In the genomic region with DNA sequence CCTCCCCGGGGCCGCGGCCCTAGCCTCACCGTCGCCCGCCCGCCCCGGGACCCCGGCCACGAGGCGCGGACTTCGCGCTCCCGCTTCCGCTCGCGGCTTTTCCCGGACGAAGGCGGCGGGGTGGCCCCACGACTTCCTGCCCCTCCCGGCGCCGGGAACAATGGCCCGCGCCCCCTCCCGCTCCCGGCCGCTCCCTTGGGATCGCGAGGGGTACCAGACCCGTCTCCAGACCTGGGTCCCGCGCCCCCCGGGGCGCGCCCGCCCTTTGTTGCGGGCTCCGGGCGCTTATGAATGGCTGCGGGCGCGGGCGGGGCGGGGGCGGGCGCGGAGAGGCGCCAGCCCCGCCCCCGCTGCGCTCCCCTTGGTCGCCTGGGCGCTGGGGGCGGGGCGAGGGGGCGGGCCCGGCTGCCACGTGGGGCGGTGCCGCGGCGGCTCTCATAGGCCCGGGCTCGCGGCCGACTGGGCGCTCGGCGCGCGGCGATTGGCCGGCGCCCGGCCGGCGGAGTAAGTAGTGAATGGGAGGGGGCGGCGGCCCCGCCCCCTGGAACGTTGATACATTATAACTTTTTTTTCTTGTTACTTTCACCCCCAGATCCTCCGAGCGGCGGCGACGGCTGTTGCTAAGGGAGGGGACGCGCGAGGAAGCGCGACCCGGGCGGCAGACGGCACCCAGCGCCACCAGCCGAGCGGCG, we compare ENCODE assay signal across 8 cellular contexts. TPM values are rescaled to one million over a fixed set of nuclear protein-coding genes. Genes with fewer than 3 reads are reported as not detected.
A peak's percentile ranks its signal among the peaks of the same experiment; 100 is the strongest.
DNase-seq lines count a peak whose midpoint lies in the region; ATAC-seq lines count a peak whose summit lies in the region.

No MANE protein-coding gene starts in this region.

- peaks cover 9% of the 10 kb centered on the region for H3K4me1 Mint-ChIP-seq in activated T-helper 2 cell treated with anti-CD3 and anti-CD28 coated beads, Interferon-gamma antibody, Interleukin-2, Interleukin-4, amounts not matched to agents 10 μg/mL and 5 μg/mL and 100 μg/mL, durations not matched to agents 14 hours and 24 hours and 36 hours (ENCODE audit: low read depth)
- peaks cover 4 to 12% of the 10 kb centered on the region in 2 donors for H3K4me1 Mint-ChIP-seq in natural killer cell treated with Interleukin-12 subunit alpha and Interleukin-12 subunit beta and Interleukin-15 and Interleukin-18, amount 100 ng/mL, for 72 hours (ENCODE audit: low read depth in 2 of 2)

- H3K27me3 Mint-ChIP-seq in activated T-helper 2 cell treated with anti-CD3 and anti-CD28 coated beads, Interferon-gamma antibody, Interleukin-2, Interleukin-4, amounts not matched to agents 10 μg/mL and 5 μg/mL and 100 μg/mL, durations not matched to agents 14 hours and 24 hours and 36 hours (ENCODE audit: low read depth) = no peaks in the 10 kb centered on the region
- H3K27me3 Mint-ChIP-seq in natural killer cell treated with Interleukin-12 subunit alpha and Interleukin-12 subunit beta and Interleukin-15 and Interleukin-18, amount 100 ng/mL, for 72 hours = no peaks in the 10 kb centered on the region

- no peaks in the 10 kb centered on the region for H3K9me3 Mint-ChIP-seq in activated T-helper 2 cell treated with anti-CD3 and anti-CD28 coated beads, Interferon-gamma antibody, Interleukin-2, Interleukin-4, amounts not matched to agents 10 μg/mL and 5 μg/mL and 100 μg/mL, durations not matched to agents 14 hours and 24 hours and 36 hours
- no peaks in the 10 kb centered on the region for H3K9me3 Mint-ChIP-seq in natural killer cell treated with Interleukin-12 subunit alpha and Interleukin-12 subunit beta and Interleukin-15 and Interleukin-18, amount 100 ng/mL, for 72 hours

- peak; percentile 30 for ATAC-seq in GM21825 (IDR thresholded peaks at IDR 0.05; ENCODE audit: unreplicated experiment)
- ATAC-seq in natural killer cell treated with Interleukin-12 subunit alpha and Interleukin-12 subunit beta and Interleukin-15 and Interleukin-18, amount 100 ng/mL, for 72 hours = peak; percentile 73 to 80

- peak overlapping the region; percentile 78 for H3K4me3 Mint-ChIP-seq in activated T-helper 2 cell treated with anti-CD3 and anti-CD28 coated beads, Interferon-gamma antibody, Interleukin-2, Interleukin-4, amounts not matched to agents 10 μg/mL and 5 μg/mL and 100 μg/mL, durations not matched to agents 14 hours and 24 hours and 36 hours (ENCODE audit: low read depth)
- peak overlapping the region; percentile 83 for H3K4me3 Mint-ChIP-seq in natural killer cell treated with Interleukin-12 subunit alpha and Interleukin-12 subunit beta and Interleukin-15 and Interleukin-18, amount 100 ng/mL, for 72 hours

- intact Hi-C loops in activated T-helper 2 cell treated with anti-CD3 and anti-CD28 coated beads, Interferon-gamma antibody, Interleukin-2, Interleukin-4, amounts not matched to agents 10 μg/mL and 5 μg/mL and 100 μg/mL, durations not matched to agents 14 hours and 24 hours and 36 hours (cut with micrococcal nuclease) = loop anchor here (1.0 to 10.0 kb wide), 3 partner anchors 11 to 155 kb away; a partner anchor contains a TSS

- H3K36me3 Mint-ChIP-seq in activated T-helper 2 cell treated with anti-CD3 and anti-CD28 coated beads, Interferon-gamma antibody, Interleukin-2, Interleukin-4, amounts not matched to agents 10 μg/mL and 5 μg/mL and 100 μg/mL, durations not matched to agents 14 hours and 24 hours and 36 hours (ENCODE audit: low read depth) = peaks cover 30% of the 10 kb centered on the region
- H3K36me3 Mint-ChIP-seq in natural killer cell treated with Interleukin-12 subunit alpha and Interleukin-12 subunit beta and Interleukin-15 and Interleukin-18, amount 100 ng/mL, for 72 hours = no peaks in the 10 kb centered on the region

- DNase-seq in DMS53 (lab: John Stamatoyannopoulos, UW) (peak; percentile 93), LoVo (ENCODE audit: low spot score) (peak; percentile 94), RPMI7951 (ENCODE audit: low read depth) (peak; percentile 96), fibroblast of peridontal ligament (ENCODE audit: extremely low read depth) (peak; percentile 95)
- peak; percentile 93 for DNase-seq in activated T-helper 2 cell treated with anti-CD3 and anti-CD28 coated beads, Interferon-gamma antibody, Interleukin-2, Interleukin-4, amounts not matched to agents 10 μg/mL and 5 μg/mL and 100 μg/mL, durations not matched to agents 14 hours and 24 hours and 36 hours (ENCODE audit: low spot score)
- peak; percentile 96 for DNase-seq in natural killer cell treated with Interleukin-12 subunit alpha and Interleukin-12 subunit beta and Interleukin-15 and Interleukin-18, amount 100 ng/mL, for 72 hours (ENCODE audit: low spot score)
- peak; percentile 94 for DNase-seq in stimulated activated naive CD4-positive, alpha-beta T cell treated with Interleukin-2 at 50 U/mL for 16 hours (lab: John Stamatoyannopoulos, UW)

- H3K27ac Mint-ChIP-seq in activated T-helper 2 cell treated with anti-CD3 and anti-CD28 coated beads, Interferon-gamma antibody, Interleukin-2, Interleukin-4, amounts not matched to agents 10 μg/mL and 5 μg/mL and 100 μg/mL, durations not matched to agents 14 hours and 24 hours and 36 hours = peak overlapping the region; percentile 46
- H3K27ac Mint-ChIP-seq in natural killer cell treated with Interleukin-12 subunit alpha and Interleukin-12 subunit beta and Interleukin-15 and Interleukin-18, amount 100 ng/mL, for 72 hours = peak overlapping the region in 1 of 2 donors; percentile 53

RNA-seq across cellular contexts. Expression of a gene that starts 1.1 kb away (rescaled TPM):
- total RNA-seq in RPMI7951 (2014; rRNA removed; shearing (Covaris generic)) = 3.2 and 4.1 TPM in 2 replicates
- 84.7 and 85.4 TPM in 2 replicates for total RNA-seq in activated T-helper 2 cell treated with anti-CD3 and anti-CD28 coated beads, Interferon-gamma antibody, Interleukin-2, Interleukin-4, amounts not matched to agents 10 μg/mL and 5 μg/mL and 100 μg/mL, durations not matched to agents 14 hours and 24 hours and 36 hours
- 10 to 100 TPM; 85.9 to 88.3 TPM for total RNA-seq in natural killer cell treated with Interleukin-12 subunit alpha and Interleukin-12 subunit beta and Interleukin-15 and Interleukin-18, amount 100 ng/mL, for 72 hours

RNA-seq across cellular contexts. Expression of a gene that starts 7.9 kb away (rescaled TPM):
- total RNA-seq in RPMI7951 (2014; rRNA removed; shearing (Covaris generic)) = 41.8 and 78.0 TPM in 2 replicates
- total RNA-seq in activated T-helper 2 cell treated with anti-CD3 and anti-CD28 coated beads, Interferon-gamma antibody, Interleukin-2, Interleukin-4, amounts not matched to agents 10 μg/mL and 5 μg/mL and 100 μg/mL, durations not matched to agents 14 hours and 24 hours and 36 hours = 233 and 240 TPM in 2 replicates
- 100 to 1,000 TPM; 163 to 215 TPM for total RNA-seq in natural killer cell treated with Interleukin-12 subunit alpha and Interleukin-12 subunit beta and Interleukin-15 and Interleukin-18, amount 100 ng/mL, for 72 hours

RNA-seq across cellular contexts. Expression of a gene that starts 11.6 kb away (rescaled TPM):
- 0.48 and 0.88 TPM in 2 replicates for total RNA-seq in RPMI7951 (2014; rRNA removed; shearing (Covaris generic))
- total RNA-seq in activated T-helper 2 cell treated with anti-CD3 and anti-CD28 coated beads, Interferon-gamma antibody, Interleukin-2, Interleukin-4, amounts not matched to agents 10 μg/mL and 5 μg/mL and 100 μg/mL, durations not matched to agents 14 hours and 24 hours and 36 hours = 3.5 and 3.7 TPM in 2 replicates
- total RNA-seq in natural killer cell treated with Interleukin-12 subunit alpha and Interleukin-12 subunit beta and Interleukin-15 and Interleukin-18, amount 100 ng/mL, for 72 hours = under 1 TPM in 1 of 2 donors, not detected in 1; 0.28 TPM

RNA-seq across cellular contexts. Expression of a gene that starts 19.7 kb away (rescaled TPM):
- 44.2 and 66.8 TPM in 2 replicates for total RNA-seq in RPMI7951 (2014; rRNA removed; shearing (Covaris generic))
- total RNA-seq in activated T-helper 2 cell treated with anti-CD3 and anti-CD28 coated beads, Interferon-gamma antibody, Interleukin-2, Interleukin-4, amounts not matched to agents 10 μg/mL and 5 μg/mL and 100 μg/mL, durations not matched to agents 14 hours and 24 hours and 36 hours = 214 and 226 TPM in 2 replicates
- total RNA-seq in natural killer cell treated with Interleukin-12 subunit alpha and Interleukin-12 subunit beta and Interleukin-15 and Interleukin-18, amount 100 ng/mL, for 72 hours = 100 to 1,000 TPM; 226 to 251 TPM

RNA-seq across cellular contexts. Expression of a gene that starts 25.9 kb away (rescaled TPM):
- 57.6 and 92.0 TPM in 2 replicates for total RNA-seq in RPMI7951 (2014; rRNA removed; shearing (Covaris generic))
- total RNA-seq in activated T-helper 2 cell treated with anti-CD3 and anti-CD28 coated beads, Interferon-gamma antibody, Interleukin-2, Interleukin-4, amounts not matched to agents 10 μg/mL and 5 μg/mL and 100 μg/mL, durations not matched to agents 14 hours and 24 hours and 36 hours = 91.7 and 99.4 TPM in 2 replicates
- total RNA-seq in natural killer cell treated with Interleukin-12 subunit alpha and Interleukin-12 subunit beta and Interleukin-15 and Interleukin-18, amount 100 ng/mL, for 72 hours = 10 to 100 TPM; 59.5 to 94.2 TPM

Comparison
In these comparisons a context has a peak if more than half of its experiments do, and no peak if none do; other contexts are left out.
1. Peak in every context shown above with its lines: DNase-seq and ATAC-seq.
2. RNA of a gene that starts 1.1 kb away (total RNA-seq): 85.9 to 88.3 TPM in natural killer cell treated with Interleukin-12 subunit alpha and Interleukin-12 subunit beta and Interleukin-15 and Interleukin-18, amount 100 ng/mL, for 72 hours and 84.7 to 85.4 TPM in activated T-helper 2 cell treated with anti-CD3 and anti-CD28 coated beads, Interferon-gamma antibody, Interleukin-2, Interleukin-4, amounts not matched to agents 10 μg/mL and 5 μg/mL and 100 μg/mL, durations not matched to agents 14 hours and 24 hours and 36 hours; 3.2 to 4.1 TPM in RPMI7951; every median in the first group is over 10 times any median in the second.